ENCODE assay signal across 8 cellular contexts in genomic region chr2:168247341-168248305, GRCh38. TPM values are rescaled to one million over a fixed set of nuclear protein-coding genes. Genes with fewer than 3 reads are reported as not detected.
DNase-seq lines count a peak whose midpoint lies in the region; ATAC-seq and TF ChIP-seq lines count a peak whose summit lies in the region.

TSS of gene STK39 (minus strand) at chr2:168247595. CDS start at chr2:168247435, 160 bp downstream.

- TF ChIP-seq RAD21 in Ishikawa (IDR thresholded peaks at IDR 0.05; ENCODE audit: low read depth) = no peak

- peak within 1 kb of the TSS; percentile 97 for H3K4me3 Mint-ChIP-seq in natural killer cell treated with Interleukin-12 subunit alpha and Interleukin-12 subunit beta and Interleukin-15 and Interleukin-18, amount 100 ng/mL, for 72 hours

- peak within 1 kb of the TSS; percentile 77 for H3K4me3 ChIP-seq in fibroblast of the aortic adventitia (ENCODE audit: low read depth, low read length)

- no peaks in the 10 kb centered on the region for H3K27me3 Mint-ChIP-seq in natural killer cell treated with Interleukin-12 subunit alpha and Interleukin-12 subunit beta and Interleukin-15 and Interleukin-18, amount 100 ng/mL, for 72 hours

- peak; percentile 76 for ATAC-seq in GM21619 (IDR thresholded peaks at IDR 0.05; ENCODE audit: unreplicated experiment)
- ATAC-seq in natural killer cell treated with Interleukin-12 subunit alpha and Interleukin-12 subunit beta and Interleukin-15 and Interleukin-18, amount 100 ng/mL, for 72 hours = peak; percentile 82 to 89
- ATAC-seq in stimulated activated naive CD8-positive, alpha-beta T cell treated with anti-CD3 and anti-CD28 coated beads, Interleukin-15, Interleukin-2, amounts not matched to agents 100 U/mL and 50 U/mL, for 24 hours = peak; percentile 78

- H3K4me1 Mint-ChIP-seq in natural killer cell treated with Interleukin-12 subunit alpha and Interleukin-12 subunit beta and Interleukin-15 and Interleukin-18, amount 100 ng/mL, for 72 hours (ENCODE audit: low read depth in 2 of 2) = peaks cover 40 to 53% of the 10 kb centered on the region in 2 donors

- H3K36me3 Mint-ChIP-seq in natural killer cell treated with Interleukin-12 subunit alpha and Interleukin-12 subunit beta and Interleukin-15 and Interleukin-18, amount 100 ng/mL, for 72 hours = peaks cover 6% of the 10 kb centered on the region

- peak within 1 kb of the TSS; percentile 87 to 92 for H3K27ac Mint-ChIP-seq in natural killer cell treated with Interleukin-12 subunit alpha and Interleukin-12 subunit beta and Interleukin-15 and Interleukin-18, amount 100 ng/mL, for 72 hours

- DNase-seq in DMS53 (lab: John Stamatoyannopoulos, UW) (peak; percentile 93), RPMI7951 (ENCODE audit: low read depth) (peak; percentile 81), fibroblast of the aortic adventitia (ENCODE audit: low read depth) (peak; percentile 65)
- DNase-seq in activated effector memory CD4-positive, alpha-beta T cell treated with anti-CD3 and anti-CD28 coated beads, Interleukin-2, amount 50 U/mL, for 16 hours = peak; percentile 91
- DNase-seq in natural killer cell treated with Interleukin-12 subunit alpha and Interleukin-12 subunit beta and Interleukin-15 and Interleukin-18, amount 100 ng/mL, for 72 hours (ENCODE audit: low spot score) = peak; percentile 91
- DNase-seq in stimulated activated naive CD8-positive, alpha-beta T cell treated with anti-CD3 and anti-CD28 coated beads, Interleukin-15, Interleukin-2, amounts not matched to agents 100 U/mL and 50 U/mL, for 24 hours = peak; percentile 80

- peak; percentile 39 for TF ChIP-seq EP300 in Ishikawa (IDR thresholded peaks at IDR 0.05; ENCODE audit: borderline replicate concordance)

- TF ChIP-seq CTCF in fibroblast of the aortic adventitia (IDR thresholded peaks at IDR 0.05; ENCODE audit: insufficient read depth, low read length) = no peak

- no peaks in the 10 kb centered on the region for H3K9me3 Mint-ChIP-seq in natural killer cell treated with Interleukin-12 subunit alpha and Interleukin-12 subunit beta and Interleukin-15 and Interleukin-18, amount 100 ng/mL, for 72 hours

TF ChIP-seq in Ishikawa, 13 proteins besides CTCF, POLR2A, EP300 and RAD21:
- peak; percentile 37 for TF ChIP-seq MAX (IDR thresholded peaks at IDR 0.05)
- TF ChIP-seq TAF1 (IDR thresholded peaks at IDR 0.05; ENCODE audit: low read depth) = peak; percentile 28; the same call in 1 of the 2 replicates
- TF ChIP-seq TEAD4 (IDR thresholded peaks at IDR 0.05) = no peak
- no peak for TF ChIP-seq USF1 (IDR thresholded peaks at IDR 0.05)
- no peak for TF ChIP-seq REST (IDR thresholded peaks at IDR 0.05; ENCODE audit: low read depth)
- TF ChIP-seq TCF12 (IDR thresholded peaks at IDR 0.05; ENCODE audit: low read depth) = peak; percentile 35; the same call in 1 of the 2 replicates
- TF ChIP-seq NFIC (IDR thresholded peaks at IDR 0.05) = peak; percentile 68
- no peak for TF ChIP-seq CEBPB (IDR thresholded peaks at IDR 0.05)
- TF ChIP-seq EGR1 (IDR thresholded peaks at IDR 0.05) = peak; percentile 77
- TF ChIP-seq YY1 (IDR thresholded peaks at IDR 0.05; ENCODE audit: low read depth) = peak; percentile 71
- TF ChIP-seq ZBTB7A (IDR thresholded peaks at IDR 0.05; ENCODE audit: low read depth) = peak; percentile 99

RNA-seq across cellular contexts. Expression of gene STK39, which starts in this region (rescaled TPM):
- 21.9 and 27.4 TPM in 2 replicates for total RNA-seq in RPMI7951 (2014; rRNA removed; shearing (Covaris generic))
- total RNA-seq in fibroblast of the aortic adventitia (ENCODE audit: low replicate concordance) = 8.2 and 31.0 TPM in 2 replicates
- 10 to 100 TPM; 39.1 to 52.0 TPM for total RNA-seq in natural killer cell treated with Interleukin-12 subunit alpha and Interleukin-12 subunit beta and Interleukin-15 and Interleukin-18, amount 100 ng/mL, for 72 hours

Comparison
In these comparisons a context has a peak if more than half of its experiments do, and no peak if none do; other contexts are left out.
1. Peak in every context shown above with its lines: DNase-seq, ATAC-seq and H3K4me3 ChIP-seq.